ENCODE assay signal across 12 cellular contexts in the genomic region with DNA sequence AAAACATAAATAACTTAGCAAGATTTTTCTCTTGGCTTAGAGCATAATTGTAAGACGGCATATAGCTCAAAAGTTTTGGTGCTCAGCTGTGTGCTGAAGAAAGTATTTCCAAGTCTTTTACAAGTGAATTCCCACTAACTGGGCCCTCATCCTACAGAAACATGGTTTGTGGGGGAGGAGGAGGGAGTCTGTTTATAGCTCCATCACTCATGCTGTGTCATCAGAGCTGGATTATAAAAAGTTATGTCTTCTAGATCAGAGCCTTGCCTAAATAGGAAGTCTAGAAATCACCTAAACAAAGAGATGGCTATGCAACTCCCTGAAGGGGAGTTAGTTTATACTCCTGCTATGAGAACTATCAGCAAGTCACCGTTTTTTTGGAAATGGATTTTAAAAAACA.
DNase-seq lines count a peak whose midpoint lies in the region; ATAC-seq and TF ChIP-seq lines count a peak whose summit lies in the region.
"Had no signal": no experiment of that assay in that cellular context is flagged by ENCODE, and none has a peak within 500 bp of the region (broad histone marks: within the 10 kb centered on the region; RNA-seq: fewer than 3 reads in every experiment).

No MANE protein-coding gene starts in this region.

- H3K4me3 ChIP-seq in foreskin fibroblast (ENCODE audit: low read depth in 1 of 2, low read length in 2 of 2) (no peak overlapping the region), skeletal muscle cell (ENCODE audit: low read depth, low read length) (no peak overlapping the region)
- H3K4me3 ChIP-seq: cardiac muscle cell, tibial nerve had no signal

- ATAC-seq in SK-N-SH treated with all-trans-retinoic acid at 6 μM for 48 hours (peak; percentile 85), HG02885 (IDR thresholded peaks at IDR 0.05; ENCODE audit: poor library complexity, unreplicated experiment) (no peak), GM21423 (IDR thresholded peaks at IDR 0.05; ENCODE audit: unreplicated experiment) (no peak), GM21786 (IDR thresholded peaks at IDR 0.05; ENCODE audit: unreplicated experiment) (no peak)
- ATAC-seq: natural killer cell had no signal

- peak; percentile 37 for DNase-seq in GM04503 (ENCODE audit: low read depth)
- DNase-seq in foreskin fibroblast, result peak; percentile 83 to 89
- peak; percentile 83 for DNase-seq in skeletal muscle cell (ENCODE audit: low read depth)
- DNase-seq in NCI-H2029 (lab: John Stamatoyannopoulos, UW), result no peak
- DNase-seq: natural killer cell, T-helper 9 cell had no signal

- no peak for TF ChIP-seq CTCF in foreskin fibroblast (IDR thresholded peaks at IDR 0.05; ENCODE audit: low read depth, low read length)

TF ChIP-seq in SK-N-SH treated with all-trans-retinoic acid at 6 μM for 48 hours, 23 proteins besides CTCF, POLR2A, EP300 and RAD21:
- TF ChIP-seq, protein P1, sequence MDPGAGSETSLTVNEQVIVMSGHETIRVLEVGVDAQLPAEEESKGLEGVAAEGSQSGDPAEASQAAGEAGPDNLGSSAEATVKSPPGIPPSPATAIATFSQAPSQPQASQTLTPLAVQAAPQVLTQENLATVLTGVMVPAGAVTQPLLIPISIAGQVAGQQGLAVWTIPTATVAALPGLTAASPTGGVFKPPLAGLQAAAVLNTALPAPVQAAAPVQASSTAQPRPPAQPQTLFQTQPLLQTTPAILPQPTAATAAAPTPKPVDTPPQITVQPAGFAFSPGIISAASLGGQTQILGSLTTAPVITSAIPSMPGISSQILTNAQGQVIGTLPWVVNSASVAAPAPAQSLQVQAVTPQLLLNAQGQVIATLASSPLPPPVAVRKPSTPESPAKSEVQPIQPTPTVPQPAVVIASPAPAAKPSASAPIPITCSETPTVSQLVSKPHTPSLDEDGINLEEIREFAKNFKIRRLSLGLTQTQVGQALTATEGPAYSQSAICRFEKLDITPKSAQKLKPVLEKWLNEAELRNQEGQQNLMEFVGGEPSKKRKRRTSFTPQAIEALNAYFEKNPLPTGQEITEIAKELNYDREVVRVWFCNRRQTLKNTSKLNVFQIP (CRISPR knock-in tag; IDR thresholded peaks at IDR 0.05; ENCODE audit: borderline replicate concordance, low read depth), result no peak
- no peak for TF ChIP-seq CSDC2 (CRISPR knock-in tag; IDR thresholded peaks at IDR 0.05)
- TF ChIP-seq RARB (CRISPR knock-in tag; IDR thresholded peaks at IDR 0.05), result no peak
- TF ChIP-seq ZFP30 (CRISPR knock-in tag; IDR thresholded peaks at IDR 0.05), result no peak
- no peak for TF ChIP-seq ISL1 (CRISPR knock-in tag; IDR thresholded peaks at IDR 0.05)
- no peak for TF ChIP-seq OSR1 (CRISPR knock-in tag; IDR thresholded peaks at IDR 0.05)
- no peak for TF ChIP-seq ESRRG (CRISPR knock-in tag; IDR thresholded peaks at IDR 0.05)
- TF ChIP-seq, protein P2, sequence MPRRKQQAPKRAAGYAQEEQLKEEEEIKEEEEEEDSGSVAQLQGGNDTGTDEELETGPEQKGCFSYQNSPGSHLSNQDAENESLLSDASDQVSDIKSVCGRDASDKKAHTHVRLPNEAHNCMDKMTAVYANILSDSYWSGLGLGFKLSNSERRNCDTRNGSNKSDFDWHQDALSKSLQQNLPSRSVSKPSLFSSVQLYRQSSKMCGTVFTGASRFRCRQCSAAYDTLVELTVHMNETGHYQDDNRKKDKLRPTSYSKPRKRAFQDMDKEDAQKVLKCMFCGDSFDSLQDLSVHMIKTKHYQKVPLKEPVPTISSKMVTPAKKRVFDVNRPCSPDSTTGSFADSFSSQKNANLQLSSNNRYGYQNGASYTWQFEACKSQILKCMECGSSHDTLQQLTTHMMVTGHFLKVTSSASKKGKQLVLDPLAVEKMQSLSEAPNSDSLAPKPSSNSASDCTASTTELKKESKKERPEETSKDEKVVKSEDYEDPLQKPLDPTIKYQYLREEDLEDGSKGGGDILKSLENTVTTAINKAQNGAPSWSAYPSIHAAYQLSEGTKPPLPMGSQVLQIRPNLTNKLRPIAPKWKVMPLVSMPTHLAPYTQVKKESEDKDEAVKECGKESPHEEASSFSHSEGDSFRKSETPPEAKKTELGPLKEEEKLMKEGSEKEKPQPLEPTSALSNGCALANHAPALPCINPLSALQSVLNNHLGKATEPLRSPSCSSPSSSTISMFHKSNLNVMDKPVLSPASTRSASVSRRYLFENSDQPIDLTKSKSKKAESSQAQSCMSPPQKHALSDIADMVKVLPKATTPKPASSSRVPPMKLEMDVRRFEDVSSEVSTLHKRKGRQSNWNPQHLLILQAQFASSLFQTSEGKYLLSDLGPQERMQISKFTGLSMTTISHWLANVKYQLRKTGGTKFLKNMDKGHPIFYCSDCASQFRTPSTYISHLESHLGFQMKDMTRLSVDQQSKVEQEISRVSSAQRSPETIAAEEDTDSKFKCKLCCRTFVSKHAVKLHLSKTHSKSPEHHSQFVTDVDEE (CRISPR knock-in tag; IDR thresholded peaks at IDR 0.05), result no peak
- no peak for TF ChIP-seq PPARA (CRISPR knock-in tag; IDR thresholded peaks at IDR 0.05; ENCODE audit: borderline replicate concordance)
- TF ChIP-seq ZNF70 (CRISPR knock-in tag; IDR thresholded peaks at IDR 0.05), result no peak
